Comparison of ENCODE assay signal across 24 cellular contexts in genomic region chr15:84864429-84864795, GRCh38. TPM values are rescaled to one million over a fixed set of nuclear protein-coding genes. Genes with fewer than 3 reads are reported as not detected.
"Had no signal": no experiment of that assay in that cellular context is flagged by ENCODE, and none has a peak within 500 bp of the region (broad histone marks: within the 10 kb centered on the region; RNA-seq: fewer than 3 reads in every experiment).

No MANE protein-coding gene starts in this region.

- H3K9me3 ChIP-seq: body of pancreas, mucosa of descending colon, sigmoid colon, SK-N-SH, upper lobe of right lung had no signal

- H3K4me3 Mint-ChIP-seq: activated CD4-positive, alpha-beta memory T cell treated with anti-CD3 and anti-CD28 coated beads for 36 hours; activated naive CD4-positive, alpha-beta T cell treated with anti-CD3 and anti-CD28 coated beads for 36 hours; nephron progenitor cell; stimulated activated naive B cell treated with anti-CD40 and anti-IgM and Interleukin-4, amounts not matched to agents 10 μg/mL and 1 μg/mL and 100 μg/mL, for 72 hours had no signal

- H3K9me3 Mint-ChIP-seq: activated CD4-positive, alpha-beta memory T cell treated with anti-CD3 and anti-CD28 coated beads for 36 hours; activated naive CD4-positive, alpha-beta T cell treated with anti-CD3 and anti-CD28 coated beads for 36 hours; nephron progenitor cell; stimulated activated naive B cell treated with anti-CD40 and anti-IgM and Interleukin-4, amounts not matched to agents 10 μg/mL and 1 μg/mL and 100 μg/mL, for 72 hours had no signal

- H3K27me3 Mint-ChIP-seq: activated CD4-positive, alpha-beta memory T cell treated with anti-CD3 and anti-CD28 coated beads for 36 hours; stimulated activated naive B cell treated with anti-CD40 and anti-IgM and Interleukin-4, amounts not matched to agents 10 μg/mL and 1 μg/mL and 100 μg/mL, for 72 hours had no signal

- H3K36me3 Mint-ChIP-seq: activated CD4-positive, alpha-beta memory T cell treated with anti-CD3 and anti-CD28 coated beads for 36 hours; stimulated activated naive B cell treated with anti-CD40 and anti-IgM and Interleukin-4, amounts not matched to agents 10 μg/mL and 1 μg/mL and 100 μg/mL, for 72 hours had no signal

- H3K4me1 ChIP-seq: body of pancreas, parathyroid adenoma, upper lobe of right lung had no signal

- ATAC-seq: body of pancreas; mucosa of descending colon; stimulated activated naive B cell treated with anti-CD40 and anti-IgM and Interleukin-4, amounts not matched to agents 10 μg/mL and 1 μg/mL and 100 μg/mL, for 72 hours; upper lobe of right lung had no signal

- H3K4me1 Mint-ChIP-seq: nephron progenitor cell; stimulated activated naive B cell treated with anti-CD40 and anti-IgM and Interleukin-4, amounts not matched to agents 10 μg/mL and 1 μg/mL and 100 μg/mL, for 72 hours had no signal

- H3K4me3 ChIP-seq: body of pancreas, hepatocyte, mucosa of descending colon, sigmoid colon, smooth muscle cell, upper lobe of right lung had no signal

- H3K27ac Mint-ChIP-seq: activated CD4-positive, alpha-beta memory T cell treated with anti-CD3 and anti-CD28 coated beads for 36 hours; activated naive CD4-positive, alpha-beta T cell treated with anti-CD3 and anti-CD28 coated beads for 36 hours; stimulated activated naive B cell treated with anti-CD40 and anti-IgM and Interleukin-4, amounts not matched to agents 10 μg/mL and 1 μg/mL and 100 μg/mL, for 72 hours had no signal

- H3K36me3 ChIP-seq: upper lobe of right lung had no signal

- H3K27me3 ChIP-seq: body of pancreas, hepatocyte, sigmoid colon, upper lobe of right lung had no signal

- H3K27ac ChIP-seq: body of pancreas, epithelial cell of prostate, hepatocyte, parathyroid adenoma, sigmoid colon, upper lobe of right lung had no signal

- DNase-seq: activated CD4-positive, alpha-beta memory T cell treated with anti-CD3 and anti-CD28 coated beads for 36 hours; activated CD4-positive, alpha-beta T cell treated with anti-CD3 and anti-CD28 coated beads for 48 hours; activated naive CD4-positive, alpha-beta T cell treated with anti-CD3 and anti-CD28 coated beads for 36 hours; activated T-cell treated with anti-CD3 and anti-CD28 coated beads, Interleukin-2, amount 50 U/mL, for 48 hours; body of pancreas; cortex of kidney; kidney glomerular epithelial cell; mesendoderm; mucosa of descending colon; nephron progenitor cell; sigmoid colon; SK-N-SH; stimulated activated CD4-positive, alpha-beta T cell treated with anti-CD3 and anti-CD28 coated beads, Interleukin-2, amount 100 ng/mL, for 48 hours; stimulated activated CD8-positive, alpha-beta memory T cell treated with anti-CD3 and anti-CD28 coated beads, Interleukin-4, amount 100 ng/mL, for 48 hours; stimulated activated naive B cell treated with anti-CD40 and anti-IgM and Interleukin-4, amounts not matched to agents 10 μg/mL and 1 μg/mL and 100 μg/mL, for 72 hours; upper lobe of right lung had no signal

RNA-seq across cellular contexts. Expression of gene SLC28A1, which starts 20.1 kb away (rescaled TPM):
- total RNA-seq: activated CD4-positive, alpha-beta memory T cell treated with anti-CD3 and anti-CD28 coated beads for 36 hours; activated naive CD4-positive, alpha-beta T cell treated with anti-CD3 and anti-CD28 coated beads for 36 hours; glomerular endothelial cell; lower leg skin; mucosa of descending colon; pulmonary artery endothelial cell; sigmoid colon; smooth muscle cell; T-helper 2 cell treated with Interferon-gamma antibody and Interleukin-4, amounts not matched to agents 100 ng/mL and 5 ng/mL, for 36 hours; upper lobe of right lung had no signal
- polyA plus RNA-seq: sigmoid colon, SK-N-SH had no signal
